Comparison of ENCODE assay signal across 13 cellular contexts in genomic region chr17:43531082-43531378, GRCh38. TPM values are rescaled to one million over a fixed set of nuclear protein-coding genes. Genes with fewer than 3 reads are reported as not detected.
A peak's percentile ranks its signal among the peaks of the same experiment; 100 is the strongest.
DNase-seq lines count a peak whose midpoint lies in the region; ATAC-seq and TF ChIP-seq lines count a peak whose summit lies in the region.
"Had no signal": no experiment of that assay in that cellular context is flagged by ENCODE, and none has a peak within 500 bp of the region (broad histone marks: within the 10 kb centered on the region; RNA-seq: fewer than 3 reads in every experiment).

No MANE protein-coding gene starts in this region.

- peaks cover 13% of the 10 kb centered on the region for H3K36me3 ChIP-seq in right atrium auricular region
- H3K36me3 ChIP-seq in endodermal cell (ENCODE audit: control insufficient read depth, insufficient read depth, low read length) = peaks cover 71% of the 10 kb centered on the region
- H3K36me3 ChIP-seq in upper lobe of left lung = peaks cover 0 to 24% (median 10%) of the 10 kb centered on the region in 4 donors

- H3K27me3 Mint-ChIP-seq in endodermal cell (ENCODE audit: insufficient read depth) (no peaks in the 10 kb centered on the region), nephron (ENCODE audit: low read depth) (peaks cover 22% of the 10 kb centered on the region)
- H3K27me3 Mint-ChIP-seq: natural killer cell treated with Interleukin-12 subunit alpha and Interleukin-12 subunit beta and Interleukin-15 and Interleukin-18, amount 100 ng/mL, for 72 hours had no signal

- WGBS in endodermal cell (ENCODE audit: insufficient coverage in 1 of 2, insufficient read length in 1 of 2), 2 experiments = 19 to 73% methylated on average over 1 to 3 of the region's 3 CpGs
- 36 to 38% methylated on average over 3 of the region's 3 CpGs for WGBS in upper lobe of left lung, 2 donors

- H3K27ac ChIP-seq in right atrium auricular region (peak overlapping the region; percentile 72 to 81), endodermal cell (ENCODE audit: low read depth, low read length) (peak overlapping the region; percentile 32), upper lobe of left lung (peak overlapping the region; percentile 12 to 55 (median 41))

- peak overlapping the region; percentile 17 for H3K9ac ChIP-seq in endodermal cell (ENCODE audit: extremely low read depth, low read length, poor library complexity, severe bottlenecking)

- intact Hi-C loops in Right ventricle myocardium superior (cut with DNase I) = no loop called here

- H3K27me3 ChIP-seq in right atrium auricular region = no peaks in the 10 kb centered on the region
- H3K27me3 ChIP-seq in endodermal cell (ENCODE audit: control insufficient read depth, insufficient read depth, low read length, poor library complexity, severe bottlenecking) = no peaks in the 10 kb centered on the region
- H3K27me3 ChIP-seq in upper lobe of left lung = no peaks in the 10 kb centered on the region
- H3K27me3 ChIP-seq: gastroesophageal sphincter, tibial nerve had no signal

- peak overlapping the region in 1 of 2 donors; percentile 29 for H3K4me3 ChIP-seq in right atrium auricular region
- peak overlapping the region; percentile 70 for H3K4me3 ChIP-seq in endodermal cell (ENCODE audit: low read length)
- no peak overlapping the region for H3K4me3 ChIP-seq in upper lobe of left lung

- DNase-seq in right atrium auricular region (ENCODE audit: low spot score) (no peak), Right ventricle myocardium superior (no peak), endodermal cell (no peak), upper lobe of left lung (no peak), OCI-M1 (lab: John Stamatoyannopoulos, UW) (no peak), mucosa of gallbladder (ENCODE audit: low spot score) (no peak)
- DNase-seq: activated CD4-positive, alpha-beta T cell treated with anti-CD3 and anti-CD28 coated beads for 4 hours; T-helper 1 cell had no signal

- TF ChIP-seq POLR2A in upper lobe of left lung (IDR thresholded peaks at IDR 0.05) = no peak

- TF ChIP-seq CTCF in right atrium auricular region (IDR thresholded peaks at IDR 0.05) (no peak), endodermal cell (conservative IDR thresholded peaks at IDR 0.05) (no peak), nephron (IDR thresholded peaks at IDR 0.05; ENCODE audit: unreplicated experiment in 3 of 3) (no peak), upper lobe of left lung (IDR thresholded peaks at IDR 0.05) (no peak)

- ATAC-seq in Right ventricle myocardium superior (ENCODE audit: poor library complexity) (no peak), upper lobe of left lung (ENCODE audit: low FRiP score in 2 of 2) (no peak), GM21619 (IDR thresholded peaks at IDR 0.05; ENCODE audit: unreplicated experiment) (no peak)
- ATAC-seq: natural killer cell treated with Interleukin-12 subunit alpha and Interleukin-12 subunit beta and Interleukin-15 and Interleukin-18, amount 100 ng/mL, for 72 hours had no signal

- no peak for TF ChIP-seq EP300 in upper lobe of left lung (IDR thresholded peaks at IDR 0.05)

- H3K4me1 ChIP-seq in right atrium auricular region = peaks cover 0 to 43% of the 10 kb centered on the region in 2 donors
- peaks cover 23% of the 10 kb centered on the region for H3K4me1 ChIP-seq in endodermal cell (ENCODE audit: control insufficient read depth, insufficient read depth, low read length)
- H3K4me1 ChIP-seq in upper lobe of left lung = peaks cover 13 to 16% (median 15%) of the 10 kb centered on the region in 4 donors

- H3K27ac Mint-ChIP-seq in endodermal cell (peak overlapping the region; percentile 94), nephron (peak overlapping the region; percentile 84 to 96 (median 95))
- H3K27ac Mint-ChIP-seq: natural killer cell treated with Interleukin-12 subunit alpha and Interleukin-12 subunit beta and Interleukin-15 and Interleukin-18, amount 100 ng/mL, for 72 hours had no signal

- H3K9me3 ChIP-seq in right atrium auricular region = no peaks in the 10 kb centered on the region
- H3K9me3 ChIP-seq in endodermal cell (ENCODE audit: control insufficient read depth, low read length) = no peaks in the 10 kb centered on the region
- H3K9me3 ChIP-seq in upper lobe of left lung = no peaks in the 10 kb centered on the region
- H3K9me3 ChIP-seq: gastroesophageal sphincter, tibial nerve had no signal

- H3K4me3 Mint-ChIP-seq in endodermal cell (peak overlapping the region; percentile 53), nephron (peak overlapping the region; percentile 9 to 74 (median 67))
- H3K4me3 Mint-ChIP-seq: natural killer cell treated with Interleukin-12 subunit alpha and Interleukin-12 subunit beta and Interleukin-15 and Interleukin-18, amount 100 ng/mL, for 72 hours had no signal

- H3K9me3 Mint-ChIP-seq in endodermal cell (no peaks in the 10 kb centered on the region), nephron (no peaks in the 10 kb centered on the region)
- H3K9me3 Mint-ChIP-seq: natural killer cell treated with Interleukin-12 subunit alpha and Interleukin-12 subunit beta and Interleukin-15 and Interleukin-18, amount 100 ng/mL, for 72 hours had no signal

- H3K4me1 Mint-ChIP-seq in endodermal cell = peaks cover 37% of the 10 kb centered on the region
- peaks cover 33% of the 10 kb centered on the region for H3K4me1 Mint-ChIP-seq in nephron

- H3K36me3 Mint-ChIP-seq in endodermal cell (ENCODE audit: low read depth) = peaks cover 40% of the 10 kb centered on the region
- H3K36me3 Mint-ChIP-seq in nephron (ENCODE audit: low read depth) = peaks cover 22% of the 10 kb centered on the region

RNA-seq across cellular contexts. Expression of gene ETV4, which starts 15.1 kb away (rescaled TPM):
- total RNA-seq in right atrium auricular region (1 to 10 TPM; 3.1 to 5.0 TPM), Right ventricle myocardium superior (0.24 TPM), endodermal cell (10 to 100 TPM; 51.1 to 83.0 TPM), upper lobe of left lung (1 to 10 TPM; 2.8 to 5.2 (median 3.4) TPM), mucosa of gallbladder (47.6 TPM)
- 28.1 TPM for polyA plus RNA-seq in endodermal cell (2013, experiment 1 of 2)
- polyA plus RNA-seq in endodermal cell (2013, experiment 2 of 2) = 38.7 TPM

RNA-seq across cellular contexts. Expression of gene DHX8, which starts 47.3 kb away (rescaled TPM):
- total RNA-seq in right atrium auricular region (10 to 100 TPM; 18.5 to 26.1 TPM), Right ventricle myocardium superior (26.1 TPM), endodermal cell (10 to 100 TPM; 53.3 to 57.1 TPM), upper lobe of left lung (10 to 100 TPM; 23.1 to 54.0 (median 41.3) TPM), mucosa of gallbladder (39.2 TPM)
- polyA plus RNA-seq in endodermal cell (2013, experiment 1 of 2) = 33.7 TPM
- polyA plus RNA-seq in endodermal cell (2013, experiment 2 of 2) = 32.4 TPM
